19 cellular contexts compared by ENCODE assay signal in the genomic region with DNA sequence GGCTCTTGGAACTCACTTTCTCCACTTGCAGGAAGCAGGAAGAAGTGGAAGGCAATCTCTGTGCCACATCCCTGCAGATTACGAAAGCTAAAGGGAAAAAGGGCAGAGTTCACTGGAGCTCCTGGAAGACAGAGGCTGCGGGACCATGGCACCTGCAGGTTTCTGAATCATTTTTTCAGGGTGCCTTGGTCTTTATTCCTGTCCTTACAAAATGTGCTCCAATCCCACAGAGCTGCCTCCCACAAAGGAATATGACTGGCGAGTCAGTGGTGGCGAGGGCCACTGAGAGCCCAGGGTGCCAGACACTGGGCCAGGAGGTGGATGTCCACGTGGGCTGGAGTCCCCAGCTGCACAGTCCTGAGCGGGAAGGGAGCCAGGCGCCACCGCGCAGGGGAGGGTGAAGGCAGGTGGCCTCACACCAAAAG.
DNase-seq lines count a peak whose midpoint lies in the region; ATAC-seq, FAIRE-seq and TF ChIP-seq lines count a peak whose summit lies in the region.
"Had no signal": no experiment of that assay in that cellular context is flagged by ENCODE, and none has a peak within 500 bp of the region (broad histone marks: within the 10 kb centered on the region; RNA-seq: fewer than 3 reads in every experiment).

No MANE protein-coding gene starts in this region.

- H3K36me3 ChIP-seq in hepatocyte (replicated peaks; ENCODE audit: insufficient read depth, low read depth), result no peaks in the 10 kb centered on the region
- no peaks in the 10 kb centered on the region for H3K36me3 ChIP-seq in mucosa of descending colon (ENCODE audit: low read depth)
- H3K36me3 ChIP-seq in small intestine (ENCODE audit: control insufficient read depth in 2 of 2, insufficient read depth in 2 of 2, low read length in 2 of 2), result no peaks in the 10 kb centered on the region

- H3K9me3 ChIP-seq in hepatocyte (ENCODE audit: low read depth) (no peaks in the 10 kb centered on the region), mucosa of descending colon (no peaks in the 10 kb centered on the region), small intestine (ENCODE audit: control insufficient read depth, low read depth) (no peaks in the 10 kb centered on the region)

- peak; percentile 47 for DNase-seq in HT-29 (ENCODE audit: low spot score)
- DNase-seq in hepatocyte (ENCODE audit: low spot score), result no peak
- peak; percentile 53 to 61 (median 60) for DNase-seq in mucosa of descending colon
- peak; percentile 95 for DNase-seq in small intestine
- no peak for DNase-seq in NCI-H2171 (lab: John Stamatoyannopoulos, UW)
- no peak for DNase-seq in NCI-H2227 treated with DMSO at 0.1 percent for 48 hours (lab: John Stamatoyannopoulos, UW)
- no peak for DNase-seq in T1000 (lab: John Stamatoyannopoulos, UW)
- DNase-seq: CD4-positive, alpha-beta T cell; DMS79; H9; IMR-90; NCI-H1417 treated with DMSO at 0.1 percent for 48 hours; NCI-H187 treated with DMSO at 0.1 percent for 48 hours; NCI-H345; NCI-H524 treated with DMSO at 0.1 percent for 48 hours; PC-3; RPMI8226; SIG-M5 had no signal

- WGBS in hepatocyte (ENCODE audit: low lambda C conversion rate, missing lambda C conversion rate), result 94% methylated on average over 9 of the region's 9 CpGs
- WGBS in small intestine, 3 donors, result 14 to 70% (median 46%) methylated on average over 9 of the region's 9 CpGs

- no peak overlapping the region for H3K4me2 ChIP-seq in hepatocyte

- peaks cover 48% of the 10 kb centered on the region for H3K4me1 ChIP-seq in hepatocyte (ENCODE audit: insufficient read depth)
- H3K4me1 ChIP-seq in mucosa of descending colon (ENCODE audit: low read depth), result peaks cover 12% of the 10 kb centered on the region
- H3K4me1 ChIP-seq in small intestine (ENCODE audit: control insufficient read depth in 2 of 2, insufficient read depth in 1 of 2, low read depth in 1 of 2, low read length in 1 of 2), result peaks cover 0 to 3% of the 10 kb centered on the region in 2 donors

- no peak for FAIRE-seq in small intestine (lab: Jason Lieb, UNC)
- FAIRE-seq: A204.1 had no signal

- no peak overlapping the region for H3K4me3 ChIP-seq in hepatocyte
- H3K4me3 ChIP-seq in mucosa of descending colon, result no peak overlapping the region
- no peak overlapping the region for H3K4me3 ChIP-seq in small intestine (ENCODE audit: low read depth in 1 of 2, low read length in 2 of 2)

- H3K27me3 ChIP-seq in hepatocyte (no peaks in the 10 kb centered on the region), small intestine (ENCODE audit: control insufficient read depth in 2 of 2, insufficient read depth in 2 of 2, low read length in 2 of 2) (no peaks in the 10 kb centered on the region)

- no peaks in the 10 kb centered on the region for H3K9me2 ChIP-seq in hepatocyte (replicated peaks; ENCODE audit: insufficient read depth)

- peak overlapping the region; percentile 30 for H3K27ac ChIP-seq in hepatocyte
- peak overlapping the region; percentile 57 to 61 for H3K27ac ChIP-seq in small intestine (ENCODE audit: low read depth in 1 of 2, low read length in 1 of 2)

- TF ChIP-seq CTCF in hepatocyte (IDR thresholded peaks at IDR 0.05; ENCODE audit: poor library complexity), result no peak
- no peak for TF ChIP-seq CTCF in mucosa of descending colon (IDR thresholded peaks at IDR 0.05)

- peak; percentile 90 for ATAC-seq in mucosa of descending colon
- ATAC-seq: PC-3 had no signal

- no peaks in the 10 kb centered on the region for H3K79me2 ChIP-seq in hepatocyte

- H4K20me1 ChIP-seq in hepatocyte (ENCODE audit: insufficient read depth, poor library complexity, severe bottlenecking), result no peaks in the 10 kb centered on the region

- intact Hi-C loops in mucosa of descending colon (cut with DNase I, micrococcal nuclease), result loop anchor here in 1 of 2 donors (5.0 kb wide), 1 partner anchor 352 kb away; no protein-coding TSS in a partner anchor

- H2AFZ ChIP-seq in hepatocyte, result no peak overlapping the region

Comparison
In these comparisons a context has a peak if more than half of its experiments do, and no peak if none do; other contexts are left out.
1. DNase-seq: peak in HT-29 (single experiment), mucosa of descending colon (3 of 3) and small intestine (single experiment); none in hepatocyte (single experiment), NCI-H2171 (single experiment), NCI-H2227 treated with DMSO at 0.1 percent for 48 hours (single experiment) and T1000 (single experiment).